12 cellular contexts compared by ENCODE assay signal in the genomic region with DNA sequence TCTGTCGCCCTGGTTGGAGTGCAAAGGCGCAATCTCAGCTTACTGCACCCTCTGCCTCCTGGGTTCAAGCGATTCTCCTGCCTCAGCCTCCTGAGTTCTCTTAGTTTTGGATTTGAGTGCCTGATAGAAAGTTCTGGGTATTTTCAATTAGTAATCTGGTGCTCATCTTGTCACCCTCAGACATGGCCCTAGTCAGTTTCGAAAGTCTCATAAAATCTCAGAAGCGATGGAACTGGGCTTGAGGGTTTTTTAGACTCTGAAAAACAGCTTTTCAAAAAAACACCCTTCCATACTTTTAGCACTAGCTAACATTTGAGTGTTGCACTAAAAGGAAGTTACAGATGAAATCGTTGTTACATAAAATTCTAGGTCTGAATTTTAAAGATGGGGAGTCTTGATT. TPM values are rescaled to one million over a fixed set of nuclear protein-coding genes. Genes with fewer than 3 reads are reported as not detected.
DNase-seq lines count a peak whose midpoint lies in the region; ATAC-seq, FAIRE-seq and TF ChIP-seq lines count a peak whose summit lies in the region.
"Had no signal": no experiment of that assay in that cellular context is flagged by ENCODE, and none has a peak within 500 bp of the region (broad histone marks: within the 10 kb centered on the region; RNA-seq: fewer than 3 reads in every experiment).

No MANE protein-coding gene starts in this region.

- H3K9me3 ChIP-seq in prostate gland (no peaks in the 10 kb centered on the region), esophagus squamous epithelium (no peaks in the 10 kb centered on the region)

- no peak for DNase-seq in GM19239 (ENCODE audit: insufficient read length, low spot score)
- DNase-seq in prostate gland (ENCODE audit: low spot score): no peak
- DNase-seq in 8988T: no peak
- no peak for DNase-seq in esophagus squamous epithelium (lab: John Stamatoyannopoulos, UW)
- DNase-seq in GM12892 (ENCODE audit: insufficient read length): no peak
- DNase-seq: activated effector memory CD4-positive, alpha-beta T cell treated with anti-CD3 and anti-CD28 coated beads, Interleukin-2, amount 50 U/mL, for 16 hours; cortex of kidney; NCI-H1930 had no signal

- H3K27ac ChIP-seq in prostate gland: no peak overlapping the region
- H3K27ac ChIP-seq in esophagus squamous epithelium: no peak overlapping the region

- H3K4me1 ChIP-seq in prostate gland (replicated peaks) (no peaks in the 10 kb centered on the region), esophagus squamous epithelium (no peaks in the 10 kb centered on the region)

- FAIRE-seq in GM19239 (lab: Jason Lieb, UNC) (peak; percentile 98), GM12892 (lab: Jason Lieb, UNC) (no peak)

- intact Hi-C loops in prostate gland (cut with DNase I) (no loop called here), esophagus squamous epithelium (cut with DNase I) (no loop called here)

- H3K27me3 ChIP-seq in prostate gland (replicated peaks; ENCODE audit: insufficient read depth): no peaks in the 10 kb centered on the region
- H3K27me3 ChIP-seq in esophagus squamous epithelium: no peaks in the 10 kb centered on the region

- TF ChIP-seq POLR2A in prostate gland (IDR thresholded peaks at IDR 0.05) (no peak), esophagus squamous epithelium (IDR thresholded peaks at IDR 0.05) (no peak), GM12892 (IDR thresholded peaks at IDR 0.05; ENCODE audit: low read depth, low read length) (no peak)

- peak overlapping the region; percentile 43; the same call in 1 of the 2 replicates for H3K4me3 ChIP-seq in GM08714 (ENCODE audit: low read length)
- no peak overlapping the region for H3K4me3 ChIP-seq in prostate gland
- no peak overlapping the region for H3K4me3 ChIP-seq in esophagus squamous epithelium
- H3K4me3 ChIP-seq: lung had no signal

- ATAC-seq in HG02678 (IDR thresholded peaks at IDR 0.05; ENCODE audit: unreplicated experiment): peak; percentile 52
- peak; percentile 45 for ATAC-seq in HG03457 (IDR thresholded peaks at IDR 0.05; ENCODE audit: unreplicated experiment)

- TF ChIP-seq CTCF in prostate gland (IDR thresholded peaks at IDR 0.05): no peak
- no peak for TF ChIP-seq CTCF in esophagus squamous epithelium (IDR thresholded peaks at IDR 0.05)

- WGBS in prostate gland: 83% methylated on average over 6 of the region's 6 CpGs
- WGBS in esophagus squamous epithelium, 2 donors: 87 to 92% methylated on average over 6 of the region's 6 CpGs

- H3K36me3 ChIP-seq in prostate gland (no peaks in the 10 kb centered on the region), esophagus squamous epithelium (no peaks in the 10 kb centered on the region)

RNA-seq across cellular contexts. Expression of a gene that starts 9.4 kb away (rescaled TPM):
- total RNA-seq in prostate gland: 10 to 100 TPM; 13.2 to 17.4 TPM
- total RNA-seq in esophagus squamous epithelium: 10 to 100 TPM in 1 of 4 donors, 1 to 10 TPM in 3; 3.1 to 19.1 (median 7.6) TPM
- 66.0 TPM for polyA plus RNA-seq in GM12892 (2012; ENCODE audit: missing spikeins)
